ENCODE assay signal across 9 cellular contexts in the genomic region with DNA sequence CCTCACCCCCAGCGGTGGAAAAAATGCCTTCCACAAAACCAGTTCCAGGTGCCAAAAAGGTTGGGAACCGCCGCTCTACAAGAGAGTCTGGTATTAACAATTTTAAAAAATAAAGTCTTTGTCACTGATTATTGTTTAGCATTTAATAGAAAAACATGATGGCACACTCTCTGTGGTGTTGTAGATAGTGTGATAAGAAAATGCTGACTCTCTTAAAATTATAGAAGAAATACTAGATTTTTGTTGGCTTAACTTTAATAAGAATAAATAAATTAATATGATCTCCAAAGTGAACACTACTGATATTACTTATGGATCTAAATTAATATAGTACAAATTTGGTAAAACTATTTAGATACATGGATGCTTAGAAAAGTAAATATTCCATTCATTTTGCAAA.
"Had no signal": no experiment of that assay in that cellular context is flagged by ENCODE, and none has a peak within 500 bp of the region (broad histone marks: within the 10 kb centered on the region; RNA-seq: fewer than 3 reads in every experiment).

No MANE protein-coding gene starts in this region.

- FAIRE-seq: H1, H54 had no signal

- H3K27ac ChIP-seq: HL-60, KMS-11 had no signal

- H3K4me3 ChIP-seq: GM23338 had no signal

- H2AFZ ChIP-seq: GM23338 had no signal

- ATAC-seq: GM23338 had no signal

- H3K4me2 ChIP-seq: GM23338, KMS-11 had no signal

- DNase-seq: H9, HCEC 1CT, IMR-90, KBM-7 had no signal

- H3K9ac ChIP-seq: KMS-11 had no signal
